Comparison of ENCODE assay signal across 12 cellular contexts in genomic region chr15:74808073-74808839, GRCh38. TPM values are rescaled to one million over a fixed set of nuclear protein-coding genes. Genes with fewer than 3 reads are reported as not detected.
DNase-seq lines count a peak whose midpoint lies in the region; ATAC-seq and TF ChIP-seq lines count a peak whose summit lies in the region.
"Had no signal": no experiment of that assay in that cellular context is flagged by ENCODE, and none has a peak within 500 bp of the region (broad histone marks: within the 10 kb centered on the region; RNA-seq: fewer than 3 reads in every experiment).

No MANE protein-coding gene starts in this region.

- H3K4me3 Mint-ChIP-seq in activated CD8-positive, alpha-beta T cell treated with anti-CD3 and anti-CD28 coated beads, Interleukin-2, amount 10 ng/mL, durations not matched to agents 7 days and 5 days: no peak overlapping the region
- H3K4me3 Mint-ChIP-seq in activated CD8-positive, alpha-beta T cell treated with anti-CD3 and anti-CD28 coated beads for 36 hours: no peak overlapping the region
- peak overlapping the region in 1 of 2 donors; percentile 55 for H3K4me3 Mint-ChIP-seq in stimulated activated naive B cell treated with anti-CD40 and anti-IgM and Interleukin-4, amounts not matched to agents 10 μg/mL and 1 μg/mL and 100 μg/mL, for 72 hours

- CTCF ChIA-PET in activated CD8-positive, alpha-beta T cell treated with anti-CD3 and anti-CD28 coated beads, Interleukin-2, amount 10 ng/mL, durations not matched to agents 7 days and 5 days (lab: Charles Lee): interaction anchor here (0.6 to 7.2 kb wide), 7 partner anchors 9 to 93 kb away, joined by 3 to 27 read pairs (median 4); no protein-coding TSS in a partner anchor
- CTCF ChIA-PET in activated CD8-positive, alpha-beta T cell treated with anti-CD3 and anti-CD28 coated beads for 36 hours (lab: Charles Lee): interaction anchor here (0.7 to 8.1 kb wide), 5 partner anchors 9 to 838 kb away, joined by 3 to 83 read pairs (median 7); no protein-coding TSS in a partner anchor

- intact Hi-C loops in activated CD8-positive, alpha-beta T cell treated with anti-CD3 and anti-CD28 coated beads for 36 hours (cut with micrococcal nuclease): no loop called here
- intact Hi-C loops in left cardiac atrium (cut with DNase I): no loop called here

- TF ChIP-seq CTCF in activated CD8-positive, alpha-beta T cell treated with anti-CD3 and anti-CD28 coated beads for 36 hours (IDR thresholded peaks at IDR 0.05): no peak

- H3K9me3 Mint-ChIP-seq in activated CD8-positive, alpha-beta T cell treated with anti-CD3 and anti-CD28 coated beads, Interleukin-2, amount 10 ng/mL, durations not matched to agents 7 days and 5 days (ENCODE audit: insufficient read depth): no peaks in the 10 kb centered on the region
- no peaks in the 10 kb centered on the region for H3K9me3 Mint-ChIP-seq in activated CD8-positive, alpha-beta T cell treated with anti-CD3 and anti-CD28 coated beads for 36 hours
- H3K9me3 Mint-ChIP-seq in stimulated activated naive B cell treated with anti-CD40 and anti-IgM and Interleukin-4, amounts not matched to agents 10 μg/mL and 1 μg/mL and 100 μg/mL, for 72 hours: peaks cover 0 to 2% of the 10 kb centered on the region in 2 donors

- ATAC-seq in activated CD8-positive, alpha-beta T cell treated with anti-CD3 and anti-CD28 coated beads, Interleukin-2, amount 10 ng/mL, durations not matched to agents 7 days and 5 days: no peak
- ATAC-seq in activated CD8-positive, alpha-beta T cell treated with anti-CD3 and anti-CD28 coated beads for 36 hours: no peak
- peak; percentile 52 to 73 for ATAC-seq in left cardiac atrium
- ATAC-seq in stimulated activated naive B cell treated with anti-CD40 and anti-IgM and Interleukin-4, amounts not matched to agents 10 μg/mL and 1 μg/mL and 100 μg/mL, for 72 hours (replicated peaks): peak; percentile 19 to 28
- ATAC-seq in GM21515 (IDR thresholded peaks at IDR 0.05; ENCODE audit: unreplicated experiment): no peak

- H3K36me3 Mint-ChIP-seq in activated CD8-positive, alpha-beta T cell treated with anti-CD3 and anti-CD28 coated beads, Interleukin-2, amount 10 ng/mL, durations not matched to agents 7 days and 5 days (ENCODE audit: low read depth): peaks cover 18% of the 10 kb centered on the region
- H3K36me3 Mint-ChIP-seq in activated CD8-positive, alpha-beta T cell treated with anti-CD3 and anti-CD28 coated beads for 36 hours (ENCODE audit: low read depth): peaks cover 11% of the 10 kb centered on the region
- peaks cover 19% of the 10 kb centered on the region in 2 donors for H3K36me3 Mint-ChIP-seq in stimulated activated naive B cell treated with anti-CD40 and anti-IgM and Interleukin-4, amounts not matched to agents 10 μg/mL and 1 μg/mL and 100 μg/mL, for 72 hours

- no peak for DNase-seq in activated CD8-positive, alpha-beta T cell treated with anti-CD3 and anti-CD28 coated beads, Interleukin-2, amount 10 ng/mL, durations not matched to agents 7 days and 5 days
- DNase-seq in activated CD8-positive, alpha-beta T cell treated with anti-CD3 and anti-CD28 coated beads for 36 hours: no peak
- DNase-seq in RPMI8226: peak; percentile 45
- no peak for DNase-seq in left cardiac atrium
- no peak for DNase-seq in stimulated activated naive B cell treated with anti-CD40 and anti-IgM and Interleukin-4, amounts not matched to agents 10 μg/mL and 1 μg/mL and 100 μg/mL, for 72 hours
- no peak for DNase-seq in NCI-H1930 (lab: John Stamatoyannopoulos, UW)
- no peak for DNase-seq in T1000 (lab: John Stamatoyannopoulos, UW)
- DNase-seq: foreskin fibroblast; MV-4-11; NK-92 treated with Interleukin-12 subunit alpha and Interleukin-12 subunit beta, amount 100 ng/mL, for 24 hours had no signal

- peak overlapping the region; percentile 55 for H3K27ac Mint-ChIP-seq in activated CD8-positive, alpha-beta T cell treated with anti-CD3 and anti-CD28 coated beads, Interleukin-2, amount 10 ng/mL, durations not matched to agents 7 days and 5 days
- H3K27ac Mint-ChIP-seq in activated CD8-positive, alpha-beta T cell treated with anti-CD3 and anti-CD28 coated beads for 36 hours: no peak overlapping the region
- H3K27ac Mint-ChIP-seq in stimulated activated naive B cell treated with anti-CD40 and anti-IgM and Interleukin-4, amounts not matched to agents 10 μg/mL and 1 μg/mL and 100 μg/mL, for 72 hours: peak overlapping the region; percentile 97
- H3K27ac Mint-ChIP-seq: progenitor cell of endocrine pancreas had no signal

- H3K27me3 Mint-ChIP-seq in activated CD8-positive, alpha-beta T cell treated with anti-CD3 and anti-CD28 coated beads, Interleukin-2, amount 10 ng/mL, durations not matched to agents 7 days and 5 days (ENCODE audit: low read depth): peaks cover 7% of the 10 kb centered on the region
- H3K27me3 Mint-ChIP-seq in activated CD8-positive, alpha-beta T cell treated with anti-CD3 and anti-CD28 coated beads for 36 hours: no peaks in the 10 kb centered on the region
- no peaks in the 10 kb centered on the region for H3K27me3 Mint-ChIP-seq in stimulated activated naive B cell treated with anti-CD40 and anti-IgM and Interleukin-4, amounts not matched to agents 10 μg/mL and 1 μg/mL and 100 μg/mL, for 72 hours

- POLR2A ChIA-PET in activated CD8-positive, alpha-beta T cell treated with anti-CD3 and anti-CD28 coated beads, Interleukin-2, amount 10 ng/mL, durations not matched to agents 7 days and 5 days (lab: Charles Lee): interaction anchor here (0.7 to 1.3 kb wide), 2 partner anchors 40 to 163 kb away, joined by 3 read pairs; no protein-coding TSS in a partner anchor
- POLR2A ChIA-PET in activated CD8-positive, alpha-beta T cell treated with anti-CD3 and anti-CD28 coated beads for 36 hours (lab: Charles Lee): interaction anchor here (0.6 to 2.7 kb wide), 11 partner anchors 9 to 432 kb away, joined by 3 to 11 read pairs (median 4); no protein-coding TSS in a partner anchor

- peaks cover 23% of the 10 kb centered on the region for H3K4me1 Mint-ChIP-seq in activated CD8-positive, alpha-beta T cell treated with anti-CD3 and anti-CD28 coated beads, Interleukin-2, amount 10 ng/mL, durations not matched to agents 7 days and 5 days (ENCODE audit: low read depth)
- peaks cover 17% of the 10 kb centered on the region for H3K4me1 Mint-ChIP-seq in activated CD8-positive, alpha-beta T cell treated with anti-CD3 and anti-CD28 coated beads for 36 hours (ENCODE audit: low read depth)
- peaks cover 29 to 42% of the 10 kb centered on the region in 2 donors for H3K4me1 Mint-ChIP-seq in stimulated activated naive B cell treated with anti-CD40 and anti-IgM and Interleukin-4, amounts not matched to agents 10 μg/mL and 1 μg/mL and 100 μg/mL, for 72 hours

RNA-seq across cellular contexts. Expression of gene LMAN1L, which starts 4.4 kb away (rescaled TPM):
- 1 to 10 TPM in 1 of 2 experiments, under 1 TPM in 1; 0.47 to 1.0 TPM for total RNA-seq in activated CD8-positive, alpha-beta T cell treated with anti-CD3 and anti-CD28 coated beads, Interleukin-2, amount 10 ng/mL, durations not matched to agents 7 days and 5 days
- under 1 TPM in 1 of 2 experiments, not detected in 1; 0.11 TPM for total RNA-seq in activated CD8-positive, alpha-beta T cell treated with anti-CD3 and anti-CD28 coated beads for 36 hours
- total RNA-seq in left cardiac atrium: 100 to 1,000 TPM in 1 of 2 donors, 10 to 100 TPM in 1; 72.9 to 110 TPM
- total RNA-seq: progenitor cell of endocrine pancreas had no signal

RNA-seq across cellular contexts. Expression of gene CPLX3, which starts 18.2 kb away (rescaled TPM):
- not detected for total RNA-seq in activated CD8-positive, alpha-beta T cell treated with anti-CD3 and anti-CD28 coated beads, Interleukin-2, amount 10 ng/mL, durations not matched to agents 7 days and 5 days
- total RNA-seq in activated CD8-positive, alpha-beta T cell treated with anti-CD3 and anti-CD28 coated beads for 36 hours: under 1 TPM in 1 of 2 experiments, not detected in 1; 0.11 TPM
- 10 to 100 TPM; 11.0 to 24.5 TPM for total RNA-seq in left cardiac atrium
- total RNA-seq: progenitor cell of endocrine pancreas had no signal

RNA-seq across cellular contexts. Expression of gene CSK, which starts 26.4 kb away (rescaled TPM):
- total RNA-seq in activated CD8-positive, alpha-beta T cell treated with anti-CD3 and anti-CD28 coated beads, Interleukin-2, amount 10 ng/mL, durations not matched to agents 7 days and 5 days: 100 to 1,000 TPM; 314 to 330 TPM
- total RNA-seq in activated CD8-positive, alpha-beta T cell treated with anti-CD3 and anti-CD28 coated beads for 36 hours: 100 to 1,000 TPM; 254 to 260 TPM
- 10 to 100 TPM; 49.7 to 59.2 TPM for total RNA-seq in left cardiac atrium

RNA-seq across cellular contexts. Expression of gene ULK3, which starts 34.7 kb away (rescaled TPM):
- 10 to 100 TPM; 56.9 to 58.0 TPM for total RNA-seq in activated CD8-positive, alpha-beta T cell treated with anti-CD3 and anti-CD28 coated beads, Interleukin-2, amount 10 ng/mL, durations not matched to agents 7 days and 5 days
- total RNA-seq in activated CD8-positive, alpha-beta T cell treated with anti-CD3 and anti-CD28 coated beads for 36 hours: 10 to 100 TPM; 45.9 to 49.3 TPM
- total RNA-seq in left cardiac atrium: 10 to 100 TPM; 35.3 to 41.4 TPM

RNA-seq across cellular contexts. Expression of gene CYP1A2, which starts 59.6 kb away (rescaled TPM):
- total RNA-seq in activated CD8-positive, alpha-beta T cell treated with anti-CD3 and anti-CD28 coated beads, Interleukin-2, amount 10 ng/mL, durations not matched to agents 7 days and 5 days: not detected
- total RNA-seq in activated CD8-positive, alpha-beta T cell treated with anti-CD3 and anti-CD28 coated beads for 36 hours: not detected
- total RNA-seq in left cardiac atrium: under 1 TPM in 1 of 2 donors, not detected in 1; 0.12 TPM
- total RNA-seq: progenitor cell of endocrine pancreas had no signal

Comparison
In these comparisons a context has a peak if more than half of its experiments do, and no peak if none do; other contexts are left out.
1. ATAC-seq: peak in left cardiac atrium (2 of 2) and stimulated activated naive B cell treated with anti-CD40 and anti-IgM and Interleukin-4, amounts not matched to agents 10 μg/mL and 1 μg/mL and 100 μg/mL, for 72 hours (2 of 2); none in activated CD8-positive, alpha-beta T cell treated with anti-CD3 and anti-CD28 coated beads, Interleukin-2, amount 10 ng/mL, durations not matched to agents 7 days and 5 days (single experiment), activated CD8-positive, alpha-beta T cell treated with anti-CD3 and anti-CD28 coated beads for 36 hours (single experiment) and GM21515 (single experiment).
2. RNA of gene LMAN1L, which starts 4.4 kb away (total RNA-seq): 72.9 to 110 TPM in left cardiac atrium; 0.47 to 1.0 TPM in activated CD8-positive, alpha-beta T cell treated with anti-CD3 and anti-CD28 coated beads, Interleukin-2, amount 10 ng/mL, durations not matched to agents 7 days and 5 days and 0.11 TPM in activated CD8-positive, alpha-beta T cell treated with anti-CD3 and anti-CD28 coated beads for 36 hours; every median in the first group is over 10 times any median in the second.
3. RNA of gene CPLX3, which starts 18.2 kb away (total RNA-seq): 11.0 to 24.5 TPM in left cardiac atrium; 0.11 TPM in activated CD8-positive, alpha-beta T cell treated with anti-CD3 and anti-CD28 coated beads for 36 hours and not detected in activated CD8-positive, alpha-beta T cell treated with anti-CD3 and anti-CD28 coated beads, Interleukin-2, amount 10 ng/mL, durations not matched to agents 7 days and 5 days; every median in the first group is over 10 times any median in the second.
4. RNA of gene CSK, which starts 26.4 kb away (total RNA-seq): 314 to 330 TPM in activated CD8-positive, alpha-beta T cell treated with anti-CD3 and anti-CD28 coated beads, Interleukin-2, amount 10 ng/mL, durations not matched to agents 7 days and 5 days and 254 to 260 TPM in activated CD8-positive, alpha-beta T cell treated with anti-CD3 and anti-CD28 coated beads for 36 hours; 49.7 to 59.2 TPM in left cardiac atrium; every median in the first group is over 4 times any median in the second.